23 cellular contexts compared by ENCODE assay signal in the genomic region with DNA sequence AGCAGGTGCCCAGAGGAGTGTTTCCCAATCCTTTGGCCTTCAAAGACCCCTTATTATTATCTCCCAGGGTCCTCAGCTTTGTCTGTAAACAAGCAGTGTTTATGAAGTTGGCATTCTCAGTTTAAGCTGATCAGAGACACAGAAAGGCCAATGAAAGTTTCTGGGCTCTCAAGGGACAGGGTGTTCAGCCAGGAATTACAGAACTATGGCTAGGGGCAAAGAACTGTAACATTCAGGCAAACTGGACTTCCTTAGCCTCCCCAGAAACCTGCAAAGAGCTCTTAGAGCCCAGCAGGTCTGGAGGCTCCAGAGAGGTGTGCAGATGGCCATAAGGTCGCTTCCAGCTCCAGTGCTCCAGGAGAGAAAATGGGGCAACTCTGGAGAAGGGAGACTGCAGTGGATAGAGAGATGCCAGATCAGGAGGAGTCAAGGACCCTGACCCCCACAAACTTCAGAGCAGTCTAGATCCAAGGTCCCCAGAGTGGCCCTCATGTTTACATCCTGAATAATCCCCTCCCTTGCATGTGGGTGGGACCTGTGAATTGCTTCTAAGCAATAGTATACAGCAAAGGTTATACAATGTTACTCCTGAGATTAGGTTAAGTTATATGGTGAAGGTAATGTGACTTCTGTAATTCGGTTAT. TPM values are rescaled to one million over a fixed set of nuclear protein-coding genes. Genes with fewer than 3 reads are reported as not detected.
DNase-seq lines count a peak whose midpoint lies in the region; ATAC-seq and TF ChIP-seq lines count a peak whose summit lies in the region.
"Had no signal": no experiment of that assay in that cellular context is flagged by ENCODE, and none has a peak within 500 bp of the region (broad histone marks: within the 10 kb centered on the region; RNA-seq: fewer than 3 reads in every experiment).

No MANE protein-coding gene starts in this region.

- H3K36me3 Mint-ChIP-seq in stimulated activated effector memory CD8-positive, alpha-beta T cell treated with anti-CD3 and anti-CD28 coated beads, Interleukin-12 subunit alpha, Interleukin-12 subunit beta, amount 100 ng/mL, for 72 hours = peaks cover 12% of the 10 kb centered on the region

- intact Hi-C loops in psoas muscle (cut with DNase I) = no loop called here

- no peaks in the 10 kb centered on the region for H3K9me3 Mint-ChIP-seq in stimulated activated effector memory CD8-positive, alpha-beta T cell treated with anti-CD3 and anti-CD28 coated beads, Interleukin-12 subunit alpha, Interleukin-12 subunit beta, amount 100 ng/mL, for 72 hours

- no peak overlapping the region for H3K4me3 Mint-ChIP-seq in stimulated activated effector memory CD8-positive, alpha-beta T cell treated with anti-CD3 and anti-CD28 coated beads, Interleukin-12 subunit alpha, Interleukin-12 subunit beta, amount 100 ng/mL, for 72 hours

- H3K9me3 ChIP-seq in BLaER1 (no peaks in the 10 kb centered on the region), right atrium auricular region (no peaks in the 10 kb centered on the region), psoas muscle (no peaks in the 10 kb centered on the region)
- H3K9me3 ChIP-seq: BE2C had no signal

- no peaks in the 10 kb centered on the region for H3K36me3 ChIP-seq in BLaER1
- H3K36me3 ChIP-seq in right atrium auricular region = no peaks in the 10 kb centered on the region
- peaks cover 0 to 15% of the 10 kb centered on the region in 2 donors for H3K36me3 ChIP-seq in psoas muscle (ENCODE audit: insufficient read depth in 1 of 2, low read depth in 1 of 2)
- H3K36me3 ChIP-seq: BE2C had no signal

- H3K4me3 ChIP-seq in BLaER1 (no peak overlapping the region), right atrium auricular region (no peak overlapping the region), psoas muscle (no peak overlapping the region)
- H3K4me3 ChIP-seq: K562, SK-N-MC had no signal

- peak overlapping the region; percentile 1; the same call in 1 of the 2 replicates for H3K4me2 ChIP-seq in BLaER1

- H4K20me1 ChIP-seq in BLaER1 = no peaks in the 10 kb centered on the region

- no peak for ATAC-seq in psoas muscle
- no peak for ATAC-seq in HG03196 (IDR thresholded peaks at IDR 0.05; ENCODE audit: unreplicated experiment)
- no peak for ATAC-seq in stimulated activated effector memory CD8-positive, alpha-beta T cell treated with anti-CD3 and anti-CD28 coated beads, Interleukin-12 subunit alpha, Interleukin-12 subunit beta, amount 100 ng/mL, for 72 hours
- ATAC-seq: K562, Panc1 had no signal

- WGBS in psoas muscle, 3 donors = 89 to 95% (median 91%) methylated on average over 2 of the region's 2 CpGs

- H3K9ac ChIP-seq in BLaER1 = no peak overlapping the region

- no peak for TF ChIP-seq CTCF in right atrium auricular region (IDR thresholded peaks at IDR 0.05)
- TF ChIP-seq CTCF in psoas muscle (IDR thresholded peaks at IDR 0.05) = no peak

- H3K27ac ChIP-seq in BLaER1 (no peak overlapping the region), right atrium auricular region (peak overlapping the region in 1 of 2 donors; percentile 16), psoas muscle (peak overlapping the region; percentile 11)
- H3K27ac ChIP-seq: RWPE1, SK-N-MC had no signal

- DNase-seq in cerebellar cortex (ENCODE audit: low spot score) (peak; percentile 55), right atrium auricular region (ENCODE audit: low spot score) (peak; percentile 28), psoas muscle (no peak), putamen (ENCODE audit: low spot score) (no peak)
- DNase-seq in stimulated activated effector memory CD8-positive, alpha-beta T cell treated with anti-CD3 and anti-CD28 coated beads, Interleukin-12 subunit alpha, Interleukin-12 subunit beta, amount 100 ng/mL, for 72 hours (ENCODE audit: low spot score in 2 of 2) = no peak
- DNase-seq: 8988T, ACHN, BE2C, DMS153, DND-41, Kasumi-1, NCI-H1105 treated with DMSO at 0.1 percent for 48 hours, NCI-H2029, NCI-H446 treated with DMSO at 0.1 percent for 48 hours, NCI-H526, SIG-M5 had no signal

- H3K27me3 ChIP-seq in BLaER1 (no peaks in the 10 kb centered on the region), right atrium auricular region (no peaks in the 10 kb centered on the region), psoas muscle (ENCODE audit: insufficient read depth in 3 of 3, low read length in 2 of 3) (no peaks in the 10 kb centered on the region)
- H3K27me3 ChIP-seq: BE2C had no signal

- no peak overlapping the region for H3K27ac Mint-ChIP-seq in stimulated activated effector memory CD8-positive, alpha-beta T cell treated with anti-CD3 and anti-CD28 coated beads, Interleukin-12 subunit alpha, Interleukin-12 subunit beta, amount 100 ng/mL, for 72 hours

- peaks cover 16% of the 10 kb centered on the region for H3K4me1 Mint-ChIP-seq in stimulated activated effector memory CD8-positive, alpha-beta T cell treated with anti-CD3 and anti-CD28 coated beads, Interleukin-12 subunit alpha, Interleukin-12 subunit beta, amount 100 ng/mL, for 72 hours

- H3K4me1 ChIP-seq in BLaER1 = peaks cover 30% of the 10 kb centered on the region
- peaks cover 0 to 31% of the 10 kb centered on the region in 2 donors for H3K4me1 ChIP-seq in right atrium auricular region
- peaks cover 21% of the 10 kb centered on the region for H3K4me1 ChIP-seq in psoas muscle
- H3K4me1 ChIP-seq: BE2C had no signal

RNA-seq across cellular contexts. Expression of a gene that starts 6.2 kb away (rescaled TPM):
- 10 to 100 TPM; 50.4 to 53.1 TPM for total RNA-seq in right atrium auricular region
- total RNA-seq in psoas muscle = 10 to 100 TPM; 44.5 to 87.7 (median 53.5) TPM
- 10 to 100 TPM; 25.4 to 43.1 (median 42.6) TPM for polyA plus RNA-seq in psoas muscle
- total RNA-seq: OCI-LY7 had no signal

RNA-seq across cellular contexts. Expression of a gene that starts 11.7 kb away (rescaled TPM):
- total RNA-seq in right atrium auricular region (100 to 1,000 TPM in 1 of 2 donors, 10 to 100 TPM in 1; 67.1 to 163 TPM), psoas muscle (10 to 100 TPM; 75.9 to 96.9 (median 90.4) TPM)
- 10 to 100 TPM; 49.3 to 88.3 (median 58.3) TPM for polyA plus RNA-seq in psoas muscle

Comparison
In these comparisons a context has a peak if more than half of its experiments do, and no peak if none do; other contexts are left out.
1. DNase-seq: peak in cerebellar cortex (single experiment) and right atrium auricular region (single experiment); none in psoas muscle (0 of 2), putamen (single experiment) and stimulated activated effector memory CD8-positive, alpha-beta T cell treated with anti-CD3 and anti-CD28 coated beads, Interleukin-12 subunit alpha, Interleukin-12 subunit beta, amount 100 ng/mL, for 72 hours (0 of 2).